Comparison of ENCODE assay signal across 1 cellular context in genomic region chr16:70685938-70686375, GRCh38.
A peak's percentile ranks its signal among the peaks of the same experiment; 100 is the strongest.
TF ChIP-seq lines count a peak whose summit lies in the region.

A gene with protein sequence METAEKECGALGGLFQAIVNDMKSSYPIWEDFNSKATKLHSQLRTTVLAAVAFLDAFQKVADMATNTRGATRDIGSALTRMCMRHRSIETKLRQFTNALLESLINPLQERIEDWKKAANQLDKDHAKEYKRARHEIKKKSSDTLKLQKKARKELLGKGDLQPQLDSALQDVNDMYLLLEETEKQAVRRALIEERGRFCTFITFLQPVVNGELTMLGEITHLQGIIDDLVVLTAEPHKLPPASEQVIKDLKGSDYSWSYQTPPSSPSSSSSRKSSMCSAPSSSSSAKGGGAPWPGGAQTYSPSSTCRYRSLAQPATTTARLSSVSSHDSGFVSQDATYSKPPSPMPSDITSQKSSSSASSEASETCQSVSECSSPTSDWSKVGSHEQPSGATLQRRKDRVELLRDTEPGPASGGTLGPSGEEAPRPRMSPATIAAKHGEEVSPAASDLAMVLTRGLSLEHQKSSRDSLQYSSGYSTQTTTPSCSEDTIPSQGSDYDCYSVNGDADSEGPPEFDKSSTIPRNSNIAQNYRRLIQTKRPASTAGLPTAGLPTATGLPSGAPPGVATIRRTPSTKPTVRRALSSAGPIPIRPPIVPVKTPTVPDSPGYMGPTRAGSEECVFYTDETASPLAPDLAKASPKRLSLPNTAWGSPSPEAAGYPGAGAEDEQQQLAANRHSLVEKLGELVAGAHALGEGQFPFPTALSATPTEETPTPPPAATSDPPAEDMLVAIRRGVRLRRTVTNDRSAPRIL (minus strand): TSS chr16:70686053. CDS start chr16:70685791, 262 bp downstream.

TF ChIP-seq in HepG2, 621 proteins besides CTCF, POLR2A, EP300 and RAD21 (continued from another document and continues in another):
- TF ChIP-seq, protein P1, sequence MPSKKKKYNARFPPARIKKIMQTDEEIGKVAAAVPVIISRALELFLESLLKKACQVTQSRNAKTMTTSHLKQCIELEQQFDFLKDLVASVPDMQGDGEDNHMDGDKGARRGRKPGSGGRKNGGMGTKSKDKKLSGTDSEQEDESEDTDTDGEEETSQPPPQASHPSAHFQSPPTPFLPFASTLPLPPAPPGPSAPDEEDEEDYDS (CRISPR knock-in tag; IDR thresholded peaks at IDR 0.05) = no peak; the same call in 1 of the 2 replicates
- TF ChIP-seq, protein P2, sequence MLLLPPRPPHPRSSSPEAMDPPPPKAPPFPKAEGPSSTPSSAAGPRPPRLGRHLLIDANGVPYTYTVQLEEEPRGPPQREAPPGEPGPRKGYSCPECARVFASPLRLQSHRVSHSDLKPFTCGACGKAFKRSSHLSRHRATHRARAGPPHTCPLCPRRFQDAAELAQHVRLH (CRISPR knock-in tag; IDR thresholded peaks at IDR 0.05; ENCODE audit: borderline replicate concordance, low read depth) = no peak
- TF ChIP-seq, protein P3, sequence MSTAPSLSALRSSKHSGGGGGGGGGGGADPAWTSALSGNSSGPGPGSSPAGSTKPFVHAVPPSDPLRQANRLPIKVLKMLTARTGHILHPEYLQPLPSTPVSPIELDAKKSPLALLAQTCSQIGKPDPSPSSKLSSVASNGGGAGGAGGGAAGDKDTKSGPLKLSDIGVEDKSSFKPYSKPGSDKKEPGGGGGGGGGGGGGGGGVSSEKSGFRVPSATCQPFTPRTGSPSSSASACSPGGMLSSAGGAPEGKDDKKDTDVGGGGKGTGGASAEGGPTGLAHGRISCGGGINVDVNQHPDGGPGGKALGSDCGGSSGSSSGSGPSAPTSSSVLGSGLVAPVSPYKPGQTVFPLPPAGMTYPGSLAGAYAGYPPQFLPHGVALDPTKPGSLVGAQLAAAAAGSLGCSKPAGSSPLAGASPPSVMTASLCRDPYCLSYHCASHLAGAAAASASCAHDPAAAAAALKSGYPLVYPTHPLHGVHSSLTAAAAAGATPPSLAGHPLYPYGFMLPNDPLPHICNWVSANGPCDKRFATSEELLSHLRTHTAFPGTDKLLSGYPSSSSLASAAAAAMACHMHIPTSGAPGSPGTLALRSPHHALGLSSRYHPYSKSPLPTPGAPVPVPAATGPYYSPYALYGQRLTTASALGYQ (CRISPR knock-in tag; IDR thresholded peaks at IDR 0.05) = no peak
- TF ChIP-seq ZNF569 (CRISPR knock-in tag; IDR thresholded peaks at IDR 0.05; ENCODE audit: borderline replicate concordance) (no peak), PHF21A (CRISPR knock-in tag; IDR thresholded peaks at IDR 0.05) (peak; percentile 64), TMF1 (CRISPR knock-in tag; IDR thresholded peaks at IDR 0.05; ENCODE audit: low read depth) (no peak), KDM5B (CRISPR knock-in tag; IDR thresholded peaks at IDR 0.05; ENCODE audit: borderline replicate concordance) (no peak), RFXAP (CRISPR knock-in tag; IDR thresholded peaks at IDR 0.05; ENCODE audit: borderline replicate concordance) (0 out of 2 replicates have a peak, but pooled peaks have one; percentile 60), ARID3A (IDR thresholded peaks at IDR 0.05; ENCODE audit: low read depth, low read length) (no peak), PRMT3 (CRISPR knock-in tag; IDR thresholded peaks at IDR 0.05; ENCODE audit: borderline replicate concordance, low read depth) (peak; percentile 66; the same call in 1 of the 2 replicates), NR2F2 (IDR thresholded peaks at IDR 0.05; ENCODE audit: borderline replicate concordance, low read depth) (no peak), ZNF446 (CRISPR knock-in tag; IDR thresholded peaks at IDR 0.05) (no peak; the same call in 1 of the 2 replicates), ZNF142 (CRISPR knock-in tag; IDR thresholded peaks at IDR 0.05) (peak; percentile 86), HOXD1 (CRISPR knock-in tag; IDR thresholded peaks at IDR 0.05) (no peak), ARNT (IDR thresholded peaks at IDR 0.05) (no peak), ZFX (CRISPR knock-in tag; IDR thresholded peaks at IDR 0.05; ENCODE audit: low read depth) (peak; percentile 53), ZNF777 (CRISPR knock-in tag; IDR thresholded peaks at IDR 0.05) (peak; percentile 54), ZNF274 (CRISPR knock-in tag; IDR thresholded peaks at IDR 0.05) (0 out of 2 replicates have a peak, but pooled peaks have one; percentile 2), THAP9 (CRISPR knock-in tag; IDR thresholded peaks at IDR 0.05; ENCODE audit: borderline replicate concordance) (no peak), NFE2L1 (CRISPR knock-in tag; IDR thresholded peaks at IDR 0.05; ENCODE audit: borderline replicate concordance) (no peak), GZF1 (CRISPR knock-in tag; IDR thresholded peaks at IDR 0.05) (no peak), ZKSCAN5 (CRISPR knock-in tag; IDR thresholded peaks at IDR 0.05) (no peak), POLR2AphosphoS2 (IDR thresholded peaks at IDR 0.05; ENCODE audit: low read depth, low read length) (no peak), BHLHE40 (IDR thresholded peaks at IDR 0.05; ENCODE audit: low read length) (peak; percentile 75), HES4 (CRISPR knock-in tag; IDR thresholded peaks at IDR 0.05; ENCODE audit: borderline replicate concordance) (no peak), U2AF2 (IDR thresholded peaks at IDR 0.05; ENCODE audit: low read depth, low read length) (no peak), ZNF430 (CRISPR knock-in tag; IDR thresholded peaks at IDR 0.05) (peak; percentile 79), MTERF4 (CRISPR knock-in tag; IDR thresholded peaks at IDR 0.05) (no peak), HDAC1 (CRISPR knock-in tag; IDR thresholded peaks at IDR 0.05) (peak; percentile 15; the same call in 1 of the 2 replicates), PCBP2 (optimal IDR thresholded peaks at IDR 0.05; ENCODE audit: low read depth, low read length, poor library complexity, severe bottlenecking) (no peak), NR1H2 (CRISPR knock-in tag; IDR thresholded peaks at IDR 0.05; ENCODE audit: borderline replicate concordance, low read depth) (no peak), PHF5A (CRISPR knock-in tag; IDR thresholded peaks at IDR 0.05; ENCODE audit: low read depth, unreplicated experiment) (no peak), DNMT3B (CRISPR knock-in tag; conservative IDR thresholded peaks at IDR 0.05) (no peak), ZNF367 (CRISPR knock-in tag; IDR thresholded peaks at IDR 0.05; ENCODE audit: borderline replicate concordance) (no peak), ZNF615 (CRISPR knock-in tag; IDR thresholded peaks at IDR 0.05; ENCODE audit: borderline replicate concordance) (no peak), ZNF644 (CRISPR knock-in tag; IDR thresholded peaks at IDR 0.05; ENCODE audit: low read depth) (no peak), MED8 (CRISPR knock-in tag; IDR thresholded peaks at IDR 0.05; ENCODE audit: insufficient replicate concordance) (peak; percentile 63), JUNB (CRISPR knock-in tag; IDR thresholded peaks at IDR 0.05; ENCODE audit: borderline replicate concordance) (no peak), ZFP90 (CRISPR knock-in tag; IDR thresholded peaks at IDR 0.05; ENCODE audit: borderline replicate concordance) (no peak), ZSCAN22 (CRISPR knock-in tag; IDR thresholded peaks at IDR 0.05) (no peak)
- TF ChIP-seq, protein P4, sequence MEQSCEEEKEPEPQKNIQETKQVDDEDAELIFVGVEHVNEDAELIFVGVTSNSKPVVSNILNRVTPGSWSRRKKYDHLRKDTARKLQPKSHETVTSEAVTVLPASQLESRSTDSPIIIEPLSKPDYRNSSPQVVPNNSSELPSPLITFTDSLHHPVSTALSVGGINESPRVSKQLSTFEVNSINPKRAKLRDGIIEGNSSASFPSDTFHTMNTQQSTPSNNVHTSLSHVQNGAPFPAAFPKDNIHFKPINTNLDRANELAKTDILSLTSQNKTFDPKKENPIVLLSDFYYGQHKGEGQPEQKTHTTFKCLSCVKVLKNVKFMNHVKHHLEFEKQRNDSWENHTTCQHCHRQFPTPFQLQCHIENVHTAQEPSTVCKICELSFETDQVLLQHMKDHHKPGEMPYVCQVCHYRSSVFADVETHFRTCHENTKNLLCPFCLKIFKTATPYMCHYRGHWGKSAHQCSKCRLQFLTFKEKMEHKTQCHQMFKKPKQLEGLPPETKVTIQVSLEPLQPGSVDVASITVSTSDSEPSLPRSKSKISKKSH (CRISPR knock-in tag; IDR thresholded peaks at IDR 0.05; ENCODE audit: borderline replicate concordance) = no peak
